ENCODE assay signal across 8 cellular contexts in the genomic region with DNA sequence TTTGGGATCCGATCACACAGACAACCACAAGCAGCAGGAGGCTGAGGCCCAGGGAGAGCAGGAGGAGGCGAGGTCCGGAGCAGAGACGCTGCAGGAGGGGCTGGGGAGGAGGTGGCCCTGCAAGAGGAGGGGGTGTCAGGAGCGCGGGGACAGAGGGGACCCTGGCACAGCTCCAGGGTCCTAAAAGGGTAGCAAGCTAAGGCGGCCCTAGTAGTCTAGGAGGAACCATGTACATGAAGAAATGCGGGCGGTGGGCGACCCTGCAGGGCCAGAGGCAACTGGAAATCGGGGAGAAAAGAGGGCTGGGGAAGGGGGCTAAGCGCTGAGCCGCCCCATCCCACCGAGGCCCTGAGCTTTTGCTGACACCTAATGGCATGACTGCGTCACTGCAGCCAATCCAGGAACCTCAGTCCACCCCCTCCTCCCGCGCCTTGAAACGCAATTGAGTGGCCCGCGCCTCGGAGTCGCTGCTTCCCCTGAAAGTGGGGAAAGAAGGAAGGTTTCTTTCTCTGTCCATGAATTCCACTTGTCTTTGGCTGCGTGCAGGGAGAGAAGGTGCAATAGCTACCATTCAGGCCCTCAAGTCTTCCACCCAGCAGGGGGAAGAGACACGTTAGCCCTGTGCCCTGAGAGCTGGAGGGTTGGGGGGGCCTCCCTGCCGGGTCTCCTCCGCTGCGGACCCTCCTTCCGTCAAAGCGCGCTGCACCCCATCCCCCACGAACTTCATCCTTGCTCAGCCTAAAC. TPM values are rescaled to one million over a fixed set of nuclear protein-coding genes. Genes with fewer than 3 reads are reported as not detected.
A peak's percentile ranks its signal among the peaks of the same experiment; 100 is the strongest.
DNase-seq lines count a peak whose midpoint lies in the region; ATAC-seq and TF ChIP-seq lines count a peak whose summit lies in the region.

No MANE protein-coding gene starts in this region.

- intact Hi-C loops in adrenal gland (cut with DNase I) (no loop called here), left cardiac atrium (cut with DNase I) (loop anchor here in 1 of 2 donors (10.0 kb wide), 1 partner anchor 123 kb away; no protein-coding TSS in a partner anchor), posterior vena cava (cut with DNase I) (no loop called here), transverse colon (cut with DNase I; ENCODE audit: low total_unique reads) (no loop called here)

- no peaks in the 10 kb centered on the region for H3K9me3 ChIP-seq in adrenal gland (replicated peaks in 1 of 3)
- no peaks in the 10 kb centered on the region for H3K9me3 ChIP-seq in transverse colon

- no peak for TF ChIP-seq POLR2A in adrenal gland (IDR thresholded peaks at IDR 0.05)
- TF ChIP-seq POLR2A in transverse colon (IDR thresholded peaks at IDR 0.05) = no peak

- H3K36me3 ChIP-seq in adrenal gland (replicated peaks in 1 of 2) (no peaks in the 10 kb centered on the region), transverse colon (no peaks in the 10 kb centered on the region)

- WGBS in adrenal gland, 4 donors = 2 to 3% (median 2%) methylated on average over 15 to 31 of the region's 31 CpGs
- WGBS in transverse colon (ENCODE audit: low coverage in 1 of 2), 2 donors = 3% methylated on average over 7 to 31 of the region's 31 CpGs

- H3K27me3 ChIP-seq in adrenal gland (peaks cover 10% of the 10 kb centered on the region), transverse colon (peaks cover 16% of the 10 kb centered on the region)

- H3K4me1 ChIP-seq in adrenal gland (replicated peaks in 1 of 2) = peaks cover 6 to 14% of the 10 kb centered on the region in 2 donors
- H3K4me1 ChIP-seq in transverse colon = peaks cover 3 to 15% (median 14%) of the 10 kb centered on the region in 4 donors

- no peak overlapping the region for H3K27ac ChIP-seq in adrenal gland
- no peak overlapping the region for H3K27ac ChIP-seq in transverse colon

- in situ Hi-C loops in transverse colon (cut with MboI; ENCODE audit: low pct_ligation_motif_present in 1 of 4, low pct_unique_long_range_greater_than_20kb in 1 of 4, low sequenced_read_pairs in 3 of 4) = no loop called here

- no peak for TF ChIP-seq EP300 in transverse colon (IDR thresholded peaks at IDR 0.05; ENCODE audit: low read depth)

- TF ChIP-seq CTCF in adrenal gland (IDR thresholded peaks at IDR 0.05) (peak; percentile 49 to 81 (median 69)), transverse colon (IDR thresholded peaks at IDR 0.05) (peak; percentile 70 to 88 (median 84))

- ATAC-seq in left cardiac atrium = peak; percentile 81
- ATAC-seq in GM18517 (IDR thresholded peaks at IDR 0.05; ENCODE audit: unreplicated experiment) = no peak

- H3K4me3 ChIP-seq in adrenal gland (peak overlapping the region in 1 of 4 donors; percentile 53), transverse colon (peak overlapping the region in 2 of 4 donors; percentile 27 to 38)

- DNase-seq in DMS79 treated with DMSO at 0.1 percent for 48 hours (lab: John Stamatoyannopoulos, UW) = peak; percentile 84
- peak; percentile 61 for DNase-seq in LoVo (ENCODE audit: low spot score)
- DNase-seq in T follicular helper cell (ENCODE audit: low read depth) = peak; percentile 55
- DNase-seq in adrenal gland = peak; percentile 57 to 83 (median 75)
- DNase-seq in left cardiac atrium = peak; percentile 66
- DNase-seq in posterior vena cava (ENCODE audit: low spot score) = peak; percentile 87
- peak; percentile 71 for DNase-seq in transverse colon

RNA-seq across cellular contexts. Expression of a gene that starts 1.8 kb away (rescaled TPM):
- total RNA-seq in adrenal gland = 1 to 10 TPM in 5 of 8 donors, under 1 TPM in 1, not detected in 2; 0.63 to 2.4 (median 1.6) TPM
- 1 to 10 TPM in 2 of 3 donors, under 1 TPM in 1; 0.29 to 6.9 (median 5.0) TPM for polyA plus RNA-seq in adrenal gland
- under 1 TPM; 0.68 TPM for total RNA-seq in left cardiac atrium
- total RNA-seq in posterior vena cava = 1 to 10 TPM; 1.2 to 2.2 TPM
- under 1 TPM in 2 of 4 donors, not detected in 2; 0.48 to 0.82 TPM for total RNA-seq in transverse colon

RNA-seq across cellular contexts. Expression of a gene that starts 42.3 kb away (rescaled TPM):
- total RNA-seq in adrenal gland (10 to 100 TPM; 17.7 to 70.2 (median 31.9) TPM), left cardiac atrium (10 to 100 TPM; 21.3 to 22.9 TPM), posterior vena cava (10 to 100 TPM; 20.8 to 21.2 TPM), transverse colon (10 to 100 TPM in 1 of 4 donors, 1 to 10 TPM in 3; 2.4 to 15.7 (median 6.1) TPM)
- polyA plus RNA-seq in adrenal gland = 100 to 1,000 TPM in 1 of 3 donors, 10 to 100 TPM in 2; 19.1 to 172 (median 29.6) TPM

RNA-seq across cellular contexts. Expression of a gene that starts 42.4 kb away (rescaled TPM):
- total RNA-seq in adrenal gland (1,000 to 10,000 TPM; 1,309 to 2,378 (median 1,772) TPM), left cardiac atrium (1,000 to 10,000 TPM in 1 of 2 donors, 100 to 1,000 TPM in 1; 891 to 1,101 TPM), posterior vena cava (100 to 1,000 TPM; 444 to 567 TPM), transverse colon (1,000 to 10,000 TPM in 3 of 4 donors, 100 to 1,000 TPM in 1; 877 to 3,047 (median 1,981) TPM)
- 1,000 to 10,000 TPM in 2 of 3 donors, 100 to 1,000 TPM in 1; 972 to 6,098 (median 5,777) TPM for polyA plus RNA-seq in adrenal gland

RNA-seq across cellular contexts. Expression of a gene that starts 56.9 kb away (rescaled TPM):
- total RNA-seq in adrenal gland (10 to 100 TPM; 25.2 to 87.2 (median 47.9) TPM), left cardiac atrium (10 to 100 TPM; 22.5 to 23.8 TPM), posterior vena cava (10 to 100 TPM; 21.9 to 26.7 TPM), transverse colon (100 to 1,000 TPM in 2 of 4 donors, 10 to 100 TPM in 2; 35.9 to 182 (median 69.2) TPM)
- 10 to 100 TPM; 11.8 to 80.9 (median 19.2) TPM for polyA plus RNA-seq in adrenal gland
